ENCODE assay signal across 1 cellular context in genomic region chr20:53954734-53955658, GRCh38.
A peak's percentile ranks its signal among the peaks of the same experiment; 100 is the strongest.
TF ChIP-seq lines count a peak whose summit lies in the region.

No MANE protein-coding gene starts in this region.

TF ChIP-seq in HepG2, 621 proteins besides CTCF, POLR2A, EP300 and RAD21 (continued from another document and continues in another):
- TF ChIP-seq RERE (CRISPR knock-in tag; IDR thresholded peaks at IDR 0.05; ENCODE audit: low read depth), result peak; percentile 45; the same call in 1 of the 2 replicates
- 0 out of 2 replicates have a peak, but pooled peaks have one; percentile 7 for TF ChIP-seq ZMYM3 (CRISPR knock-in tag; IDR thresholded peaks at IDR 0.05)
- TF ChIP-seq ZNF160 (CRISPR knock-in tag; IDR thresholded peaks at IDR 0.05), result no peak
- peak; percentile 21; the same call in 1 of the 2 replicates for TF ChIP-seq STAG1 (CRISPR knock-in tag; IDR thresholded peaks at IDR 0.05)
- TF ChIP-seq ZBTB38 (CRISPR knock-in tag; IDR thresholded peaks at IDR 0.05), result no peak
- TF ChIP-seq ZNF761 (CRISPR knock-in tag; conservative IDR thresholded peaks at IDR 0.05), result no peak
- TF ChIP-seq LRRFIP1 (CRISPR knock-in tag; conservative IDR thresholded peaks at IDR 0.05), result no peak
- TF ChIP-seq CHCHD3 (CRISPR knock-in tag; IDR thresholded peaks at IDR 0.05), result no peak
- no peak for TF ChIP-seq HIVEP1 (CRISPR knock-in tag; IDR thresholded peaks at IDR 0.05)
- TF ChIP-seq PTBP1 (IDR thresholded peaks at IDR 0.05; ENCODE audit: low read depth, low read length, poor library complexity, severe bottlenecking), result no peak
- no peak for TF ChIP-seq NFAT5 (CRISPR knock-in tag; IDR thresholded peaks at IDR 0.05)
- TF ChIP-seq RFXAP (CRISPR knock-in tag; IDR thresholded peaks at IDR 0.05; ENCODE audit: borderline replicate concordance), result no peak
- no peak for TF ChIP-seq ZSCAN22 (CRISPR knock-in tag; IDR thresholded peaks at IDR 0.05)
- no peak for TF ChIP-seq SOX6 (IDR thresholded peaks at IDR 0.05)
- TF ChIP-seq SOX6 (CRISPR knock-in tag; IDR thresholded peaks at IDR 0.05), result peak; percentile 82; the same call in 1 of the 2 replicates
- TF ChIP-seq ZNF772 (CRISPR knock-in tag; IDR thresholded peaks at IDR 0.05), result no peak
- no peak for TF ChIP-seq ZNF83 (CRISPR knock-in tag; IDR thresholded peaks at IDR 0.05; ENCODE audit: borderline replicate concordance)
- no peak for TF ChIP-seq ZNF138 (CRISPR knock-in tag; IDR thresholded peaks at IDR 0.05; ENCODE audit: low read depth)
- TF ChIP-seq YY1 (IDR thresholded peaks at IDR 0.05; ENCODE audit: insufficient read depth, insufficient replicate concordance, low read depth, low read length), result no peak
- no peak for TF ChIP-seq AGO1 (IDR thresholded peaks at IDR 0.05; ENCODE audit: low read depth, low read length, poor library complexity, severe bottlenecking)
- no peak for TF ChIP-seq SETDB1 (CRISPR knock-in tag; IDR thresholded peaks at IDR 0.05; ENCODE audit: borderline replicate concordance)
- no peak for TF ChIP-seq ZNF343 (CRISPR knock-in tag; IDR thresholded peaks at IDR 0.05)
- no peak for TF ChIP-seq ZNF33B (CRISPR knock-in tag; IDR thresholded peaks at IDR 0.05)
- no peak for TF ChIP-seq PCBP1 (IDR thresholded peaks at IDR 0.05; ENCODE audit: borderline replicate concordance, low read depth, low read length)
- TF ChIP-seq MTA3 (CRISPR knock-in tag; IDR thresholded peaks at IDR 0.05), result no peak
- no peak for TF ChIP-seq DMAP1 (CRISPR knock-in tag; IDR thresholded peaks at IDR 0.05)
- TF ChIP-seq MTF1 (CRISPR knock-in tag; IDR thresholded peaks at IDR 0.05), result no peak
- no peak for TF ChIP-seq BCL3 (CRISPR knock-in tag; IDR thresholded peaks at IDR 0.05)
- peak; percentile 82 for TF ChIP-seq FOXA3 (CRISPR knock-in tag; IDR thresholded peaks at IDR 0.05)
- no peak for TF ChIP-seq TCF12 (IDR thresholded peaks at IDR 0.05)
- no peak for TF ChIP-seq TCF12 (CRISPR knock-in tag; IDR thresholded peaks at IDR 0.05)
- TF ChIP-seq NFE2L2 (IDR thresholded peaks at IDR 0.05; ENCODE audit: low read length), result peak; percentile 3; the same call in 1 of the 2 replicates
- TF ChIP-seq ZNF20 (CRISPR knock-in tag; IDR thresholded peaks at IDR 0.05), result no peak
- TF ChIP-seq PHB2 (IDR thresholded peaks at IDR 0.05; ENCODE audit: partially characterized antibody), result no peak
- peak; percentile 28; the same call in 1 of the 2 replicates for TF ChIP-seq ZKSCAN1 (IDR thresholded peaks at IDR 0.05; ENCODE audit: low read length)
- no peak for TF ChIP-seq MEIS1 (CRISPR knock-in tag; IDR thresholded peaks at IDR 0.05; ENCODE audit: borderline replicate concordance)
- no peak for TF ChIP-seq PLRG1 (conservative IDR thresholded peaks at IDR 0.05)
- no peak for TF ChIP-seq ZNF329 (CRISPR knock-in tag; IDR thresholded peaks at IDR 0.05; ENCODE audit: low read depth)
- no peak for TF ChIP-seq ZNF678 (CRISPR knock-in tag; IDR thresholded peaks at IDR 0.05)
- TF ChIP-seq KLF11 (CRISPR knock-in tag; IDR thresholded peaks at IDR 0.05), result 0 out of 2 replicates have a peak, but pooled peaks have one; percentile 47
- TF ChIP-seq SMARCC2 (IDR thresholded peaks at IDR 0.05), result no peak
- no peak for TF ChIP-seq ZNF75D (CRISPR knock-in tag; IDR thresholded peaks at IDR 0.05; ENCODE audit: borderline replicate concordance)
- no peak for TF ChIP-seq PRDM4 (CRISPR knock-in tag; IDR thresholded peaks at IDR 0.05; ENCODE audit: borderline replicate concordance)
- no peak for TF ChIP-seq ZNF740 (CRISPR knock-in tag; IDR thresholded peaks at IDR 0.05)
- TF ChIP-seq ZNF451 (CRISPR knock-in tag; IDR thresholded peaks at IDR 0.05), result no peak
- TF ChIP-seq NFATC3 (CRISPR knock-in tag; IDR thresholded peaks at IDR 0.05), result no peak
- no peak for TF ChIP-seq ZNF432 (CRISPR knock-in tag; IDR thresholded peaks at IDR 0.05; ENCODE audit: borderline replicate concordance)
